Comparison of ENCODE assay signal across 12 cellular contexts in the genomic region with DNA sequence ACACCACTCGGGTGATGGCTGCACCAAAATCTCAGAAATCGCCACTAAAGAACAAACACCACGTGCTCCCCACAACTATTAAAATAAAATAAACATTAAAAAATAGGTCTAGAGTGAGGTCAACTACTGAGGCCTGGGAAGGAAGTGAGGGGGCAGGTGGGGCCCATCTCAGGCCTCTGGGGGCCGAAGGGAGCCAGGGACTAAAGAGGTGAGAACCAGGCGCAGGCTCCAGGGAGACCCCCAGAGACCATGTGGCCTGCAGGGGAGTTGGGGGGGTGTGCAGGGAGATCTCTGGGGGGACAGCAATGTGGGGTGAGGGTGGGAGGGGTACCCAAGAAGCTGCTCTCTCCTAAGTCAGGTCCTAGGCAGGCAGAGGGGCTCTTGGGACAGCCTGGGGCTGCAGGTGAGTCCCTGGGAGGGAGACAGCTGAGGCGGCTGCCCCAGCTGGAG.
DNase-seq lines count a peak whose midpoint lies in the region; ATAC-seq and TF ChIP-seq lines count a peak whose summit lies in the region.
"Had no signal": no experiment of that assay in that cellular context is flagged by ENCODE, and none has a peak within 500 bp of the region (broad histone marks: within the 10 kb centered on the region; RNA-seq: fewer than 3 reads in every experiment).

No MANE protein-coding gene starts in this region.

- peak overlapping the region; percentile 95 for H3K4me2 ChIP-seq in Karpas-422 (ENCODE audit: low read depth, low read length, poor library complexity, severe bottlenecking)

- H3K9me2 ChIP-seq in Karpas-422 (replicated peaks; ENCODE audit: insufficient read depth, low read length): no peaks in the 10 kb centered on the region

- no peaks in the 10 kb centered on the region for H3K9me3 ChIP-seq in Karpas-422 (ENCODE audit: low read length)
- H3K9me3 ChIP-seq: spleen had no signal

- H3K4me3 ChIP-seq in Karpas-422 (ENCODE audit: low read length): peak overlapping the region; percentile 75
- H3K4me3 ChIP-seq: spleen had no signal

- H3K27ac ChIP-seq in C4-2B (peak overlapping the region; percentile 71), Karpas-422 (ENCODE audit: low read length) (peak overlapping the region; percentile 56; the same call in 1 of the 2 replicates)

- no peak for DNase-seq in Karpas-422
- no peak for DNase-seq in mesothelial cell of epicardium (ENCODE audit: low spot score in 2 of 2, unreplicated experiment in 2 of 2)
- no peak for DNase-seq in NCI-H2029 (lab: John Stamatoyannopoulos, UW)
- DNase-seq in SK-N-DZ (ENCODE audit: low spot score): no peak
- no peak for DNase-seq in GM19238 (ENCODE audit: insufficient read length, low spot score)
- DNase-seq: activated T-cell treated with anti-CD3 and anti-CD28 coated beads for 4 hours, DMS 273 treated with DMSO at 0.1 percent for 48 hours, spleen had no signal

- H3K36me3 ChIP-seq in Karpas-422 (ENCODE audit: insufficient read depth, low read length): peaks cover 8% of the 10 kb centered on the region; the same call in 1 of the 2 replicates

- H2AFZ ChIP-seq in Karpas-422 (ENCODE audit: low read length): no peak overlapping the region

- no peak for TF ChIP-seq CTCF in C4-2B (conservative IDR thresholded peaks at IDR 0.05)
- no peak for TF ChIP-seq CTCF in mesothelial cell of epicardium (IDR thresholded peaks at IDR 0.05; ENCODE audit: unreplicated experiment)

- H3K9ac ChIP-seq in Karpas-422 (ENCODE audit: low read length): peak overlapping the region; percentile 73

- no peaks in the 10 kb centered on the region for H4K20me1 ChIP-seq in Karpas-422 (ENCODE audit: insufficient read depth, low read depth, low read length)

- peaks cover 89% of the 10 kb centered on the region for H3K36me3 Mint-ChIP-seq in dendritic cell treated with granulocyte-macrophage colony-stimulating factor and Interleukin-4, amounts not matched to agents 40 ng/mL and 50 ng/mL, for 4 days (ENCODE audit: low read depth)
- peaks cover 4% of the 10 kb centered on the region for H3K36me3 Mint-ChIP-seq in mesothelial cell of epicardium

- no peaks in the 10 kb centered on the region for H3K27me3 Mint-ChIP-seq in dendritic cell treated with granulocyte-macrophage colony-stimulating factor and Interleukin-4, amounts not matched to agents 40 ng/mL and 50 ng/mL, for 4 days
- peaks cover 31% of the 10 kb centered on the region for H3K27me3 Mint-ChIP-seq in mesothelial cell of epicardium (ENCODE audit: low read depth)

- intact Hi-C loops in dendritic cell treated with granulocyte-macrophage colony-stimulating factor and Interleukin-4, amounts not matched to agents 40 ng/mL and 50 ng/mL, for 4 days (cut with micrococcal nuclease): loop anchor here (10.0 kb wide), 1 partner anchor 161 kb away; no protein-coding TSS in a partner anchor

- peak overlapping the region; percentile 74 for H3K27ac Mint-ChIP-seq in dendritic cell treated with granulocyte-macrophage colony-stimulating factor and Interleukin-4, amounts not matched to agents 40 ng/mL and 50 ng/mL, for 4 days
- no peak overlapping the region for H3K27ac Mint-ChIP-seq in mesothelial cell of epicardium

- H3K79me2 ChIP-seq in Karpas-422 (ENCODE audit: low read length): peaks cover 51% of the 10 kb centered on the region

- peaks cover 55% of the 10 kb centered on the region for H3K4me1 ChIP-seq in Karpas-422 (ENCODE audit: low read length)

- no peak overlapping the region for H3K4me3 Mint-ChIP-seq in dendritic cell treated with granulocyte-macrophage colony-stimulating factor and Interleukin-4, amounts not matched to agents 40 ng/mL and 50 ng/mL, for 4 days
- peak overlapping the region; percentile 66 for H3K4me3 Mint-ChIP-seq in mesothelial cell of epicardium

- no peak for ATAC-seq in GM18498 (IDR thresholded peaks at IDR 0.05; ENCODE audit: unreplicated experiment)
- ATAC-seq: activated CD4-positive, CD25-positive, alpha-beta regulatory T cell treated with anti-CD3 and anti-CD28 coated beads, Interleukin-2, amount 50 U/mL, for 24 hours had no signal

- H3K27me3 ChIP-seq in Karpas-422 (ENCODE audit: low read length): no peaks in the 10 kb centered on the region

- peaks cover 63% of the 10 kb centered on the region for H3K4me1 Mint-ChIP-seq in dendritic cell treated with granulocyte-macrophage colony-stimulating factor and Interleukin-4, amounts not matched to agents 40 ng/mL and 50 ng/mL, for 4 days (ENCODE audit: low read depth)
- H3K4me1 Mint-ChIP-seq in mesothelial cell of epicardium: peaks cover 22% of the 10 kb centered on the region

- H3K9me3 Mint-ChIP-seq in dendritic cell treated with granulocyte-macrophage colony-stimulating factor and Interleukin-4, amounts not matched to agents 40 ng/mL and 50 ng/mL, for 4 days: no peaks in the 10 kb centered on the region
- H3K9me3 Mint-ChIP-seq in mesothelial cell of epicardium: no peaks in the 10 kb centered on the region
